ENCODE assay signal across 8 cellular contexts in genomic region chr22:30606455-30607299, GRCh38. TPM values are rescaled to one million over a fixed set of nuclear protein-coding genes. Genes with fewer than 3 reads are reported as not detected.
A peak's percentile ranks its signal among the peaks of the same experiment; 100 is the strongest.
DNase-seq lines count a peak whose midpoint lies in the region; ATAC-seq and TF ChIP-seq lines count a peak whose summit lies in the region.

Gene TCN2 (plus strand): TSS chr22:30607174. CDS start chr22:30607332, 158 bp downstream.

- peaks cover under 1% of the 10 kb centered on the region for H3K27me3 Mint-ChIP-seq in nephron progenitor cell (ENCODE audit: low read depth, poor library complexity)

- H3K9me3 ChIP-seq in transverse colon = no peaks in the 10 kb centered on the region

- no peak for TF ChIP-seq CTCF in nephron progenitor cell (IDR thresholded peaks at IDR 0.05)
- peak in 2 of 5 experiments; percentile 23 to 36 for TF ChIP-seq CTCF in transverse colon (IDR thresholded peaks at IDR 0.05)

- peaks cover 58% of the 10 kb centered on the region for H3K4me1 Mint-ChIP-seq in nephron progenitor cell

- peak within 1 kb of the TSS in 1 of 2 donors; percentile 54 for H3K27ac Mint-ChIP-seq in activated naive CD4-positive, alpha-beta T cell treated with anti-CD3 and anti-CD28 coated beads, Interleukin-2, amount 50 U/mL, for 72 hours
- peak within 1 kb of the TSS; percentile 72 for H3K27ac Mint-ChIP-seq in nephron progenitor cell

- peaks cover 36 to 68% (median 47%) of the 10 kb centered on the region in 4 donors for H3K4me1 ChIP-seq in transverse colon

- peak; percentile 65 for TF ChIP-seq POLR2A in transverse colon (IDR thresholded peaks at IDR 0.05)

- in situ Hi-C loops in transverse colon (cut with MboI; ENCODE audit: low pct_ligation_motif_present in 1 of 4, low pct_unique_long_range_greater_than_20kb in 1 of 4, low sequenced_read_pairs in 3 of 4) = no loop called here

- ATAC-seq in HG02759 (IDR thresholded peaks at IDR 0.05; ENCODE audit: unreplicated experiment) (peak; percentile 63), HG03469 (IDR thresholded peaks at IDR 0.05; ENCODE audit: unreplicated experiment) (no peak)
- ATAC-seq in activated naive CD4-positive, alpha-beta T cell treated with anti-CD3 and anti-CD28 coated beads, Interleukin-2, amount 50 U/mL, for 72 hours = peak; percentile 56 to 90

- 0 to 3% methylated on average over 2 to 24 of the region's 24 CpGs for WGBS in transverse colon (ENCODE audit: low coverage in 1 of 2), 2 donors

- DNase-seq in DMS53 (lab: John Stamatoyannopoulos, UW) = peak; percentile 67
- DNase-seq in NCI-H82 (lab: John Stamatoyannopoulos, UW) = peak; percentile 88
- peak; percentile 28 to 79 for DNase-seq in activated naive CD4-positive, alpha-beta T cell treated with anti-CD3 and anti-CD28 coated beads, Interleukin-2, amount 50 U/mL, for 72 hours (ENCODE audit: low spot score in 2 of 2)
- peak; percentile 40 for DNase-seq in germinal center (ENCODE audit: low spot score)
- DNase-seq in nephron progenitor cell = peak; percentile 55
- peak; percentile 86 for DNase-seq in transverse colon

- H3K4me3 Mint-ChIP-seq in nephron progenitor cell = peak within 1 kb of the TSS; percentile 91

- H3K9me3 Mint-ChIP-seq in activated naive CD4-positive, alpha-beta T cell treated with anti-CD3 and anti-CD28 coated beads, Interleukin-2, amount 50 U/mL, for 72 hours = no peaks in the 10 kb centered on the region
- H3K9me3 Mint-ChIP-seq in nephron progenitor cell = no peaks in the 10 kb centered on the region

- no peak for TF ChIP-seq EP300 in transverse colon (IDR thresholded peaks at IDR 0.05; ENCODE audit: low read depth)

- H3K36me3 ChIP-seq in transverse colon = no peaks in the 10 kb centered on the region

- H3K36me3 Mint-ChIP-seq in activated naive CD4-positive, alpha-beta T cell treated with anti-CD3 and anti-CD28 coated beads, Interleukin-2, amount 50 U/mL, for 72 hours = no peaks in the 10 kb centered on the region
- peaks cover 4% of the 10 kb centered on the region for H3K36me3 Mint-ChIP-seq in nephron progenitor cell (ENCODE audit: low read depth)

- peak within 1 kb of the TSS; percentile 80 to 90 (median 86) for H3K27ac ChIP-seq in transverse colon

- H3K4me3 ChIP-seq in transverse colon = peak within 1 kb of the TSS; percentile 39 to 67 (median 54)

- H3K27me3 ChIP-seq in transverse colon = no peaks in the 10 kb centered on the region

- intact Hi-C loops in transverse colon (cut with DNase I; ENCODE audit: low total_unique reads) = no loop called here

RNA-seq across cellular contexts. Expression of gene TCN2, which starts in this region (rescaled TPM):
- total RNA-seq in activated naive CD4-positive, alpha-beta T cell treated with anti-CD3 and anti-CD28 coated beads, Interleukin-2, amount 50 U/mL, for 72 hours = 1 to 10 TPM; 1.5 TPM
- 10 to 100 TPM; 16.5 to 63.8 (median 28.4) TPM for total RNA-seq in transverse colon

Comparison
In these comparisons a context has a peak if more than half of its experiments do, and no peak if none do; other contexts are left out.
1. RNA of gene TCN2 (total RNA-seq): 16.5 to 63.8 TPM in transverse colon; 1.5 TPM in activated naive CD4-positive, alpha-beta T cell treated with anti-CD3 and anti-CD28 coated beads, Interleukin-2, amount 50 U/mL, for 72 hours; every median in the first group is over 4 times any median in the second.
2. Peak in every context shown above with its lines, with median percentiles within 50 percentile points of each other: DNase-seq.